9 cellular contexts compared by ENCODE assay signal in the genomic region with DNA sequence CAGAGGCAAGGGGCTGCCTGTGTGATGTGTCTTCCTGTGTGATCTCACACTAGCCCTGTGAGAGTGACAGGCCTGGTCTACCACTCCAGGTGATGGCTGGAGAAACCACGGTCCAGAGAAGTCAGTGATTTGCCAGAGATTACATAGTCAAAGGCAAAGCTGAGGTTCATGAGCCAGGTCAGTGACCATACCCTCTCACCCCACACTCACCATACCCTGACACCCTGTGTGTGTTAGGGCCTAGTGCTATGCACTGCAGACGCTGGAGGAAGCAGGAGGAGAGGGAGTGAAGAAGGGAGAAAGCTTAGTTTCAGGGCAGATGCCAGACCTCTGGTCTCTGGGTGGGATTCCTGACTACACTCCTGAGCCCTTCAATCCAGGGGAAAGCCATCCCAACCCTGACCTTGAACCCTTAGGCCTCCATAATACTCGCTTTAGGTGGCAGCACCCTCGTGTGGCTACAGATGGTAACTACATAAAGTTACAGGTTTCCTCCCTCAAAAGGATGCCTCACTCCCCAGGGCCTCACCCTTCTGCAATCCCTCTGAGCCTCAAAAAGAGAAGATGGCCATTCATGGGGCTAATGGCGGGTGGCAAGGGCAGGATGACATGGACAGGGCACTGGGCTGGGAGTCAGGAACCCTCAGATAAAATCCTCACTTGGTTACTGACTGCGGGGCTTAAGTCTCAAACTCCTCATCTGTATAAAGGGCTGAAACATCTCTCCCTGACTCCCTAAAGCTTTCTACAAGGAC. TPM values are rescaled to one million over a fixed set of nuclear protein-coding genes. Genes with fewer than 3 reads are reported as not detected.
DNase-seq lines count a peak whose midpoint lies in the region; ATAC-seq and TF ChIP-seq lines count a peak whose summit lies in the region.
"Had no signal": no experiment of that assay in that cellular context is flagged by ENCODE, and none has a peak within 500 bp of the region (broad histone marks: within the 10 kb centered on the region; RNA-seq: fewer than 3 reads in every experiment).

No MANE protein-coding gene starts in this region.

- POLR2A ChIA-PET in CD8-positive, alpha-beta memory T cell (lab: Charles Lee), result no interaction called here

- H3K27me3 ChIP-seq in CD8-positive, alpha-beta memory T cell (ENCODE audit: insufficient read depth, low read length, poor library complexity, severe bottlenecking), result no peaks in the 10 kb centered on the region
- no peaks in the 10 kb centered on the region for H3K27me3 ChIP-seq in heart left ventricle
- no peaks in the 10 kb centered on the region for H3K27me3 ChIP-seq in gastrocnemius medialis

- in situ Hi-C loops in gastrocnemius medialis (cut with MboI; ENCODE audit: low sequenced_read_pairs in 4 of 4), result no loop called here

- intact Hi-C loops in heart left ventricle (cut with DNase I), result loop anchor here in 2 of 10 donors (5.0 kb wide), 2 partner anchors 197 to 207 kb away; a partner anchor contains a TSS
- intact Hi-C loops in gastrocnemius medialis (cut with DNase I; ENCODE audit: low total_unique reads), result loop anchor here (5.0 kb wide), 1 partner anchor 127 kb away; no protein-coding TSS in a partner anchor

- H3K4me3 Mint-ChIP-seq in CD8-positive, alpha-beta memory T cell, result peak overlapping the region in 1 of 7 donors; percentile 17
- H3K4me3 Mint-ChIP-seq in HFFc6, result no peak overlapping the region
- no peak overlapping the region for H3K4me3 Mint-ChIP-seq in activated naive CD4-positive, alpha-beta T cell treated with anti-CD3 and anti-CD28 coated beads, Interleukin-2, amount 10 ng/mL, durations not matched to agents 7 days and 5 days
- H3K4me3 Mint-ChIP-seq: IgD-negative memory B cell had no signal

- H3K27ac Mint-ChIP-seq in CD8-positive, alpha-beta memory T cell, result peak overlapping the region in 7 of 8 donors; percentile 29 to 87 (median 54)
- peak overlapping the region; percentile 38; the same call in 1 of the 2 replicates for H3K27ac Mint-ChIP-seq in HFFc6
- no peak overlapping the region for H3K27ac Mint-ChIP-seq in activated naive CD4-positive, alpha-beta T cell treated with anti-CD3 and anti-CD28 coated beads, Interleukin-2, amount 10 ng/mL, durations not matched to agents 7 days and 5 days

- peaks cover 10 to 12% (median 12%) of the 10 kb centered on the region in 3 donors for H3K4me1 Mint-ChIP-seq in CD8-positive, alpha-beta memory T cell
- H3K4me1 Mint-ChIP-seq in HFFc6 (ENCODE audit: low read depth), result peaks cover 24% of the 10 kb centered on the region
- no peaks in the 10 kb centered on the region for H3K4me1 Mint-ChIP-seq in activated naive CD4-positive, alpha-beta T cell treated with anti-CD3 and anti-CD28 coated beads, Interleukin-2, amount 10 ng/mL, durations not matched to agents 7 days and 5 days

- TF ChIP-seq POLR2A in heart left ventricle (IDR thresholded peaks at IDR 0.05), result no peak
- TF ChIP-seq POLR2A in gastrocnemius medialis (IDR thresholded peaks at IDR 0.05), result no peak

- H3K36me3 ChIP-seq in CD8-positive, alpha-beta memory T cell (ENCODE audit: insufficient read depth, low read length), result peaks cover 9% of the 10 kb centered on the region
- H3K36me3 ChIP-seq in heart left ventricle (peaks cover 0 to 38% (median 26%) of the 10 kb centered on the region in 9 donors), gastrocnemius medialis (peaks cover 0 to 16% of the 10 kb centered on the region in 2 donors)

- no peaks in the 10 kb centered on the region for H3K9me3 ChIP-seq in CD8-positive, alpha-beta memory T cell (ENCODE audit: low read length)
- H3K9me3 ChIP-seq in heart left ventricle (no peaks in the 10 kb centered on the region), gastrocnemius medialis (no peaks in the 10 kb centered on the region)

- TF ChIP-seq CTCF in HFFc6 (IDR thresholded peaks at IDR 0.05), result peak; percentile 90
- TF ChIP-seq CTCF in heart left ventricle (IDR thresholded peaks at IDR 0.05), result peak; percentile 56 to 77 (median 65)
- peak; percentile 55 to 69 (median 62) for TF ChIP-seq CTCF in gastrocnemius medialis (IDR thresholded peaks at IDR 0.05 in 4 of 5, conservative IDR thresholded peaks at IDR 0.05 in 1 of 5)

- H3K27ac ChIP-seq in CD8-positive, alpha-beta memory T cell (ENCODE audit: low read depth, low read length), result no peak overlapping the region
- H3K27ac ChIP-seq in heart left ventricle (peak overlapping the region in 1 of 12 donors; percentile 0), gastrocnemius medialis (peak overlapping the region in 1 of 4 donors; percentile 3)

- 54 to 61% (median 56%) methylated on average over 6 of the region's 6 CpGs for WGBS in heart left ventricle, 4 donors

- CTCF ChIA-PET in CD8-positive, alpha-beta memory T cell (lab: Charles Lee), result interaction anchor here (0.7 to 2.0 kb wide), 8 partner anchors 9 to 211 kb away, joined by 3 to 15 read pairs (median 4); no protein-coding TSS in a partner anchor
- CTCF ChIA-PET in activated naive CD4-positive, alpha-beta T cell treated with anti-CD3 and anti-CD28 coated beads, Interleukin-2, amount 10 ng/mL, durations not matched to agents 7 days and 5 days (lab: Charles Lee), result interaction anchor here (0.6 to 5.7 kb wide), 11 partner anchors 9 to 150 kb away, joined by 3 to 61 read pairs (median 5); no protein-coding TSS in a partner anchor

- peaks cover 0 to 32% (median 9%) of the 10 kb centered on the region in 3 donors for H3K36me3 Mint-ChIP-seq in CD8-positive, alpha-beta memory T cell
- no peaks in the 10 kb centered on the region; the same call in 1 of the 2 replicates for H3K36me3 Mint-ChIP-seq in HFFc6 (ENCODE audit: low read depth)
- H3K36me3 Mint-ChIP-seq in activated naive CD4-positive, alpha-beta T cell treated with anti-CD3 and anti-CD28 coated beads, Interleukin-2, amount 10 ng/mL, durations not matched to agents 7 days and 5 days, result peaks cover 14% of the 10 kb centered on the region
- H3K36me3 Mint-ChIP-seq: IgD-negative memory B cell had no signal

- DNase-seq in CD8-positive, alpha-beta memory T cell, result peak in 4 of 5 donors; percentile 18 to 36 (median 26)
- DNase-seq in HFFc6 (peak; percentile 47), RKO (ENCODE audit: low spot score) (peak; percentile 65), heart left ventricle (no peak), gastrocnemius medialis (no peak)
- DNase-seq in activated naive CD4-positive, alpha-beta T cell treated with anti-CD3 and anti-CD28 coated beads, Interleukin-2, amount 10 ng/mL, durations not matched to agents 7 days and 5 days, result peak; percentile 71

- peaks cover 5% of the 10 kb centered on the region for H3K4me1 ChIP-seq in CD8-positive, alpha-beta memory T cell (ENCODE audit: insufficient read depth, low read length)
- peaks cover 0 to 9% (median 0%) of the 10 kb centered on the region in 12 donors for H3K4me1 ChIP-seq in heart left ventricle
- peaks cover 8 to 13% of the 10 kb centered on the region in 2 donors for H3K4me1 ChIP-seq in gastrocnemius medialis

- no peaks in the 10 kb centered on the region for H3K9me3 Mint-ChIP-seq in CD8-positive, alpha-beta memory T cell
- no peaks in the 10 kb centered on the region for H3K9me3 Mint-ChIP-seq in HFFc6
- H3K9me3 Mint-ChIP-seq in activated naive CD4-positive, alpha-beta T cell treated with anti-CD3 and anti-CD28 coated beads, Interleukin-2, amount 10 ng/mL, durations not matched to agents 7 days and 5 days, result no peaks in the 10 kb centered on the region
- H3K9me3 Mint-ChIP-seq: IgD-negative memory B cell had no signal

- no peaks in the 10 kb centered on the region for H3K27me3 Mint-ChIP-seq in CD8-positive, alpha-beta memory T cell
- peaks cover 9% of the 10 kb centered on the region for H3K27me3 Mint-ChIP-seq in HFFc6 (ENCODE audit: insufficient read depth)
- H3K27me3 Mint-ChIP-seq in activated naive CD4-positive, alpha-beta T cell treated with anti-CD3 and anti-CD28 coated beads, Interleukin-2, amount 10 ng/mL, durations not matched to agents 7 days and 5 days, result no peaks in the 10 kb centered on the region
- H3K27me3 Mint-ChIP-seq: IgD-negative memory B cell had no signal

- H3K4me3 ChIP-seq in CD8-positive, alpha-beta memory T cell (ENCODE audit: low read length), result no peak overlapping the region
- H3K4me3 ChIP-seq in heart left ventricle (no peak overlapping the region), gastrocnemius medialis (no peak overlapping the region)

- ATAC-seq in heart left ventricle (peak in 3 of 4 donors; percentile 49 to 81 (median 75)), gastrocnemius medialis (peak; percentile 59 to 61), HG03159 (IDR thresholded peaks at IDR 0.05; ENCODE audit: unreplicated experiment) (no peak), GM21528 (IDR thresholded peaks at IDR 0.05; ENCODE audit: low FRiP score, unreplicated experiment) (no peak)

RNA-seq across cellular contexts. Expression of a gene that starts 20.8 kb away (rescaled TPM):
- total RNA-seq in CD8-positive, alpha-beta memory T cell, result under 1 TPM; 0.44 TPM
- polyA plus RNA-seq in CD8-positive, alpha-beta memory T cell, result not detected
- total RNA-seq in HFFc6 (2021; fragmentation: NEBNext Ultra II Directional; extraction: Animal tissue kit (Norgen Biotek cat#: 25700)), result 10 to 100 TPM; 50.9 to 60.5 (median 56.7) TPM
- total RNA-seq in heart left ventricle (10 to 100 TPM; 16.8 to 83.4 (median 29.5) TPM), gastrocnemius medialis (1 to 10 TPM; 2.7 to 5.6 (median 3.0) TPM)
- 10 to 100 TPM; 22.0 to 24.6 TPM for polyA plus RNA-seq in heart left ventricle
- polyA plus RNA-seq: IgD-negative memory B cell had no signal

Comparison
In these comparisons a context has a peak if more than half of its experiments do, and no peak if none do; other contexts are left out.
1. DNase-seq: peak in CD8-positive, alpha-beta memory T cell (4 of 5), HFFc6 (single experiment), RKO (single experiment) and activated naive CD4-positive, alpha-beta T cell treated with anti-CD3 and anti-CD28 coated beads, Interleukin-2, amount 10 ng/mL, durations not matched to agents 7 days and 5 days (single experiment); none in heart left ventricle (0 of 5) and gastrocnemius medialis (0 of 2).
2. ATAC-seq: peak in heart left ventricle (3 of 4) and gastrocnemius medialis (2 of 2); none in HG03159 (single experiment) and GM21528 (single experiment).
3. Peak in every context shown above with its lines, with median percentiles within 50 percentile points of each other: CTCF ChIP-seq.